In genomic region chr6:43714311-43715055, GRCh38 we compare ENCODE assay signal across 9 cellular contexts. TPM values are rescaled to one million over a fixed set of nuclear protein-coding genes. Genes with fewer than 3 reads are reported as not detected.
DNase-seq lines count a peak whose midpoint lies in the region; ATAC-seq and TF ChIP-seq lines count a peak whose summit lies in the region.
"Had no signal": no experiment of that assay in that cellular context is flagged by ENCODE, and none has a peak within 500 bp of the region (broad histone marks: within the 10 kb centered on the region; RNA-seq: fewer than 3 reads in every experiment).

No MANE protein-coding gene starts in this region.

- POLR2A ChIA-PET in naive thymus-derived CD4-positive, alpha-beta T cell (lab: Charles Lee), result no interaction called here

- no peaks in the 10 kb centered on the region for H3K79me2 ChIP-seq in fibroblast of lung (ENCODE audit: control insufficient read depth, insufficient read depth, low read length)

- H3K4me3 ChIP-seq in fibroblast of lung (replicated peaks in 1 of 4; ENCODE audit: control extremely low read depth in 1 of 4, insufficient read depth in 1 of 4, low read depth in 3 of 4, low read length in 4 of 4), result no peak overlapping the region
- no peak overlapping the region for H3K4me3 ChIP-seq in naive thymus-derived CD4-positive, alpha-beta T cell (ENCODE audit: low read length)

- peaks cover 16% of the 10 kb centered on the region for H3K4me1 Mint-ChIP-seq in activated CD8-positive, alpha-beta memory T cell treated with anti-CD3 and anti-CD28 coated beads, Interleukin-2, amount 10 ng/mL, durations not matched to agents 7 days and 5 days
- peaks cover 0 to 8% (median 0%) of the 10 kb centered on the region in 7 donors for H3K4me1 Mint-ChIP-seq in naive thymus-derived CD4-positive, alpha-beta T cell

- ATAC-seq in GM21390 (IDR thresholded peaks at IDR 0.05; ENCODE audit: unreplicated experiment) (peak; percentile 23), HG03457 (IDR thresholded peaks at IDR 0.05; ENCODE audit: unreplicated experiment) (peak; percentile 8)
- ATAC-seq in activated CD8-positive, alpha-beta memory T cell treated with anti-CD3 and anti-CD28 coated beads, Interleukin-2, amount 10 ng/mL, durations not matched to agents 7 days and 5 days, result no peak
- no peak for ATAC-seq in naive thymus-derived CD4-positive, alpha-beta T cell

- no peaks in the 10 kb centered on the region for H3K36me3 Mint-ChIP-seq in activated CD8-positive, alpha-beta memory T cell treated with anti-CD3 and anti-CD28 coated beads, Interleukin-2, amount 10 ng/mL, durations not matched to agents 7 days and 5 days
- no peaks in the 10 kb centered on the region for H3K36me3 Mint-ChIP-seq in naive thymus-derived CD4-positive, alpha-beta T cell

- H3K27me3 ChIP-seq in fibroblast of lung (ENCODE audit: control insufficient read depth, insufficient read depth, low read length), result no peaks in the 10 kb centered on the region
- H3K27me3 ChIP-seq in naive thymus-derived CD4-positive, alpha-beta T cell (ENCODE audit: control insufficient read depth in 2 of 2, insufficient read depth in 2 of 2, low read length in 2 of 2), result no peaks in the 10 kb centered on the region

- H3K4me3 Mint-ChIP-seq in activated CD8-positive, alpha-beta memory T cell treated with anti-CD3 and anti-CD28 coated beads, Interleukin-2, amount 10 ng/mL, durations not matched to agents 7 days and 5 days, result no peak overlapping the region
- no peak overlapping the region for H3K4me3 Mint-ChIP-seq in naive thymus-derived CD4-positive, alpha-beta T cell

- peaks cover 23% of the 10 kb centered on the region for H3K27me3 Mint-ChIP-seq in activated CD8-positive, alpha-beta memory T cell treated with anti-CD3 and anti-CD28 coated beads, Interleukin-2, amount 10 ng/mL, durations not matched to agents 7 days and 5 days
- peaks cover 3 to 22% (median 12%) of the 10 kb centered on the region in 5 donors for H3K27me3 Mint-ChIP-seq in naive thymus-derived CD4-positive, alpha-beta T cell

- no peak overlapping the region for H2AFZ ChIP-seq in fibroblast of lung (ENCODE audit: low read length)

- H3K4me2 ChIP-seq in fibroblast of lung (ENCODE audit: extremely low read depth, insufficient read depth, low read length), result no peak overlapping the region

- peaks cover 4% of the 10 kb centered on the region for H3K4me1 ChIP-seq in fibroblast of lung (ENCODE audit: control insufficient read depth, extremely low read depth, insufficient read depth, low read length)
- H3K4me1 ChIP-seq in naive thymus-derived CD4-positive, alpha-beta T cell (ENCODE audit: control insufficient read depth in 2 of 2, insufficient read depth in 2 of 2, low read length in 2 of 2), result no peaks in the 10 kb centered on the region

- no peak for TF ChIP-seq CTCF in fibroblast of lung (conservative IDR thresholded peaks at IDR 0.05 in 1 of 2, IDR thresholded peaks at IDR 0.05 in 1 of 2; ENCODE audit: low read depth in 1 of 2, low read length in 2 of 2)

- no peaks in the 10 kb centered on the region for H4K20me1 ChIP-seq in fibroblast of lung (ENCODE audit: control insufficient read depth, extremely low read depth, insufficient read depth, low read length)

- H3K9me3 ChIP-seq in fibroblast of lung (ENCODE audit: control insufficient read depth, insufficient read depth, low read depth, low read length), result no peaks in the 10 kb centered on the region
- H3K9me3 ChIP-seq in naive thymus-derived CD4-positive, alpha-beta T cell (ENCODE audit: control insufficient read depth in 2 of 3, low read length in 3 of 3), result no peaks in the 10 kb centered on the region

- intact Hi-C loops in naive thymus-derived CD4-positive, alpha-beta T cell (cut with micrococcal nuclease), result no loop called here

- DNase-seq in AG20443 (ENCODE audit: low spot score) (peak; percentile 43), fibroblast of lung (ENCODE audit: low read depth in 2 of 2) (peak; percentile 54 to 85), NCI-H2171 (lab: John Stamatoyannopoulos, UW) (no peak)
- no peak for DNase-seq in activated CD4-positive, CD25-positive, alpha-beta regulatory T cell (lab: John Stamatoyannopoulos, UW)
- no peak for DNase-seq in activated CD8-positive, alpha-beta memory T cell treated with anti-CD3 and anti-CD28 coated beads, Interleukin-2, amount 10 ng/mL, durations not matched to agents 7 days and 5 days
- DNase-seq in naive thymus-derived CD4-positive, alpha-beta T cell, result no peak
- DNase-seq: NCI-H1417 treated with DMSO at 0.1 percent for 48 hours had no signal

- H3K9ac ChIP-seq in fibroblast of lung (ENCODE audit: insufficient read depth, low read length), result no peak overlapping the region

- H3K9me3 Mint-ChIP-seq in activated CD8-positive, alpha-beta memory T cell treated with anti-CD3 and anti-CD28 coated beads, Interleukin-2, amount 10 ng/mL, durations not matched to agents 7 days and 5 days (ENCODE audit: low read depth), result no peaks in the 10 kb centered on the region
- H3K9me3 Mint-ChIP-seq in naive thymus-derived CD4-positive, alpha-beta T cell, result no peaks in the 10 kb centered on the region

- H3K36me3 ChIP-seq in fibroblast of lung (ENCODE audit: control insufficient read depth, insufficient read depth, low read length), result no peaks in the 10 kb centered on the region
- H3K36me3 ChIP-seq in naive thymus-derived CD4-positive, alpha-beta T cell (ENCODE audit: control insufficient read depth in 2 of 3, insufficient read depth in 3 of 3, low read length in 3 of 3), result no peaks in the 10 kb centered on the region

- H3K27ac ChIP-seq in fibroblast of lung (ENCODE audit: insufficient read depth, low read length), result no peak overlapping the region
- no peak overlapping the region for H3K27ac ChIP-seq in naive thymus-derived CD4-positive, alpha-beta T cell (ENCODE audit: low read depth, low read length)

- CTCF ChIA-PET in activated CD8-positive, alpha-beta memory T cell treated with anti-CD3 and anti-CD28 coated beads, Interleukin-2, amount 10 ng/mL, durations not matched to agents 7 days and 5 days (lab: Charles Lee), result interaction anchor here (1.2 to 2.1 kb wide), 2 partner anchors 9 to 59 kb away, joined by 4 to 7 read pairs; no protein-coding TSS in a partner anchor
- CTCF ChIA-PET in naive thymus-derived CD4-positive, alpha-beta T cell (lab: Charles Lee), result interaction anchor here (1.1 kb wide), 1 partner anchor 621 kb away, joined by 3 read pairs; no protein-coding TSS in a partner anchor

- H3K27ac Mint-ChIP-seq in activated CD8-positive, alpha-beta memory T cell treated with anti-CD3 and anti-CD28 coated beads, Interleukin-2, amount 10 ng/mL, durations not matched to agents 7 days and 5 days, result no peak overlapping the region
- H3K27ac Mint-ChIP-seq in naive thymus-derived CD4-positive, alpha-beta T cell, result no peak overlapping the region

RNA-seq across cellular contexts. Expression of gene MRPS18A, which starts 26.9 kb away (rescaled TPM):
- 39.3 and 42.1 TPM in 2 replicates for total RNA-seq in fibroblast of lung
- 31.8 and 43.7 TPM in 2 replicates for polyA plus RNA-seq in fibroblast of lung
- 40.8 and 57.8 TPM in 2 replicates for polyA plus RNA-seq in fibroblast of lung (2012)
- polyA minus RNA-seq in fibroblast of lung (ENCODE audit: low replicate concordance), result 65.6 and 98.5 TPM in 2 replicates
- total RNA-seq in activated CD8-positive, alpha-beta memory T cell treated with anti-CD3 and anti-CD28 coated beads, Interleukin-2, amount 10 ng/mL, durations not matched to agents 7 days and 5 days, result 10 to 100 TPM; 41.0 to 47.4 TPM
- total RNA-seq in naive thymus-derived CD4-positive, alpha-beta T cell, result 10 to 100 TPM; 20.9 to 39.2 (median 28.7) TPM
- 10 to 100 TPM; 59.7 to 68.4 TPM for polyA plus RNA-seq in naive thymus-derived CD4-positive, alpha-beta T cell

RNA-seq across cellular contexts. Expression of gene VEGFA, which starts 55.5 kb away (rescaled TPM):
- 150 and 208 TPM in 2 replicates for total RNA-seq in fibroblast of lung
- polyA plus RNA-seq in fibroblast of lung, result 68.0 and 111 TPM in 2 replicates
- polyA plus RNA-seq in fibroblast of lung (2012), result 51.7 and 88.6 TPM in 2 replicates
- polyA minus RNA-seq in fibroblast of lung (ENCODE audit: low replicate concordance), result 529 and 674 TPM in 2 replicates
- total RNA-seq in activated CD8-positive, alpha-beta memory T cell treated with anti-CD3 and anti-CD28 coated beads, Interleukin-2, amount 10 ng/mL, durations not matched to agents 7 days and 5 days, result 10 to 100 TPM; 27.8 to 29.0 TPM
- total RNA-seq in naive thymus-derived CD4-positive, alpha-beta T cell, result 10 to 100 TPM in 3 of 5 experiments, under 1 TPM in 2; 0.60 to 72.1 (median 19.4) TPM
- polyA plus RNA-seq in naive thymus-derived CD4-positive, alpha-beta T cell, result under 1 TPM in 1 of 2 donors, not detected in 1; 0.26 TPM

Comparison
In these comparisons a context has a peak if more than half of its experiments do, and no peak if none do; other contexts are left out.
1. DNase-seq: peak in AG20443 (single experiment) and fibroblast of lung (2 of 2); none in activated CD4-positive, CD25-positive, alpha-beta regulatory T cell (0 of 4), NCI-H2171 (single experiment), activated CD8-positive, alpha-beta memory T cell treated with anti-CD3 and anti-CD28 coated beads, Interleukin-2, amount 10 ng/mL, durations not matched to agents 7 days and 5 days (single experiment) and naive thymus-derived CD4-positive, alpha-beta T cell (0 of 9).
2. ATAC-seq: peak in GM21390 (single experiment) and HG03457 (single experiment); none in activated CD8-positive, alpha-beta memory T cell treated with anti-CD3 and anti-CD28 coated beads, Interleukin-2, amount 10 ng/mL, durations not matched to agents 7 days and 5 days (single experiment) and naive thymus-derived CD4-positive, alpha-beta T cell (single experiment).